In genomic region chr2:105911425-105911824, GRCh38 we compare ENCODE assay signal across 22 cellular contexts.
DNase-seq lines count a peak whose midpoint lies in the region; ATAC-seq, FAIRE-seq and TF ChIP-seq lines count a peak whose summit lies in the region.
"Had no signal": no experiment of that assay in that cellular context is flagged by ENCODE, and none has a peak within 500 bp of the region (broad histone marks: within the 10 kb centered on the region; RNA-seq: fewer than 3 reads in every experiment).

No MANE protein-coding gene starts in this region.

- H3K27ac Mint-ChIP-seq in activated T-helper 1 cell treated with anti-CD3 and anti-CD28 coated beads, Interleukin-12 subunit alpha, Interleukin-12 subunit beta, Interleukin-2, Interleukin-4 antibody, amounts not matched to agents 30 ng/mL and 10 ng/mL and 1 ng/mL, durations not matched to agents 14 hours and 24 hours and 36 hours: peak overlapping the region; percentile 6
- no peak overlapping the region for H3K27ac Mint-ChIP-seq in osteocyte (ENCODE audit: unreplicated experiment)
- H3K27ac Mint-ChIP-seq: CD4-positive, CD25-positive, alpha-beta regulatory T cell had no signal

- WGBS in HepG2 (ENCODE audit: low lambda C conversion rate): 55% methylated on average over 3 of the region's 3 CpGs
- 54% methylated on average over 3 of the region's 3 CpGs for WGBS in right lobe of liver (ENCODE audit: insufficient coverage, low coverage, low lambda C conversion rate, missing lambda C conversion rate)
- 92% methylated on average over 3 of the region's 3 CpGs for WGBS in hepatocyte (ENCODE audit: low lambda C conversion rate, missing lambda C conversion rate)

- H3K4me1 ChIP-seq in HepG2 (ENCODE audit: insufficient read depth, low read length) (peaks cover 49% of the 10 kb centered on the region), right lobe of liver (peaks cover 0 to 3% (median 0%) of the 10 kb centered on the region in 4 donors), hepatocyte (ENCODE audit: insufficient read depth) (peaks cover 10% of the 10 kb centered on the region), gastrocnemius medialis (peaks cover 38 to 43% of the 10 kb centered on the region in 2 donors)
- H3K4me1 ChIP-seq: BE2C had no signal

- no TSS peak for BruUV-seq in HepG2 (replicated peaks; lab: Mats Ljungman, UMichigan)

- intact Hi-C loops in HepG2 (cut with micrococcal nuclease; ENCODE audit: unreplicated experiment) (loop anchor here (1.0 kb wide), 1 partner anchor 8 kb away; no protein-coding TSS in a partner anchor), right lobe of liver (cut with DNase I) (no loop called here), gastrocnemius medialis (cut with DNase I; ENCODE audit: low total_unique reads) (loop anchor here (5.0 kb wide), 1 partner anchor 124 kb away; no protein-coding TSS in a partner anchor)
- intact Hi-C loops in activated T-helper 1 cell treated with anti-CD3 and anti-CD28 coated beads, Interleukin-12 subunit alpha, Interleukin-12 subunit beta, Interleukin-2, Interleukin-4 antibody, amounts not matched to agents 30 ng/mL and 10 ng/mL and 1 ng/mL, durations not matched to agents 14 hours and 24 hours and 36 hours (cut with micrococcal nuclease): loop anchor here (5.0 kb wide), 1 partner anchor 34 kb away; no protein-coding TSS in a partner anchor

- POLR2A ChIA-PET in HepG2 (lab: Yijun Ruan, JAX): interaction anchor here (1.4 kb wide), 1 partner anchor 8 kb away, joined by 10 read pairs; no protein-coding TSS in a partner anchor

- TF ChIP-seq POLR2A in HepG2 (IDR thresholded peaks at IDR 0.05; ENCODE audit: insufficient read depth in 1 of 2, low read depth in 2 of 2, low read length in 2 of 2) (no peak), right lobe of liver (IDR thresholded peaks at IDR 0.05) (no peak), gastrocnemius medialis (IDR thresholded peaks at IDR 0.05) (no peak)

- peaks cover 11% of the 10 kb centered on the region for H3K36me3 Mint-ChIP-seq in activated T-helper 1 cell treated with anti-CD3 and anti-CD28 coated beads, Interleukin-12 subunit alpha, Interleukin-12 subunit beta, Interleukin-2, Interleukin-4 antibody, amounts not matched to agents 30 ng/mL and 10 ng/mL and 1 ng/mL, durations not matched to agents 14 hours and 24 hours and 36 hours (ENCODE audit: low read depth)
- H3K36me3 Mint-ChIP-seq in osteocyte (ENCODE audit: unreplicated experiment): peaks cover 4% of the 10 kb centered on the region

- no peak for TF ChIP-seq RAD21 in HepG2 (CRISPR knock-in tag; IDR thresholded peaks at IDR 0.05)

- H3K4me3 ChIP-seq in HepG2 (replicated peaks in 1 of 3; ENCODE audit: insufficient read depth in 1 of 3, low read depth in 2 of 3, low read length in 3 of 3): peak overlapping the region in 2 of 3 experiments; percentile 6 to 19; a peak in 1 of 6 replicates
- no peak overlapping the region for H3K4me3 ChIP-seq in right lobe of liver
- H3K4me3 ChIP-seq in hepatocyte: no peak overlapping the region
- no peak overlapping the region for H3K4me3 ChIP-seq in gastrocnemius medialis
- H3K4me3 ChIP-seq: GM23248 had no signal

- H3K9ac ChIP-seq in HepG2 (ENCODE audit: insufficient read depth, low read depth, low read length): no peak overlapping the region
- H3K9ac ChIP-seq: GM23248 had no signal

- peaks cover 26% of the 10 kb centered on the region for H3K9me3 Mint-ChIP-seq in activated T-helper 1 cell treated with anti-CD3 and anti-CD28 coated beads, Interleukin-12 subunit alpha, Interleukin-12 subunit beta, Interleukin-2, Interleukin-4 antibody, amounts not matched to agents 30 ng/mL and 10 ng/mL and 1 ng/mL, durations not matched to agents 14 hours and 24 hours and 36 hours
- peaks cover 15% of the 10 kb centered on the region for H3K9me3 Mint-ChIP-seq in osteocyte (ENCODE audit: unreplicated experiment)

- no peak overlapping the region for H3K4me3 Mint-ChIP-seq in activated T-helper 1 cell treated with anti-CD3 and anti-CD28 coated beads, Interleukin-12 subunit alpha, Interleukin-12 subunit beta, Interleukin-2, Interleukin-4 antibody, amounts not matched to agents 30 ng/mL and 10 ng/mL and 1 ng/mL, durations not matched to agents 14 hours and 24 hours and 36 hours
- H3K4me3 Mint-ChIP-seq in osteocyte (ENCODE audit: unreplicated experiment): no peak overlapping the region
- H3K4me3 Mint-ChIP-seq: CD4-positive, CD25-positive, alpha-beta regulatory T cell; CD8-positive, alpha-beta memory T cell had no signal

- peaks cover 20% of the 10 kb centered on the region for H3K4me1 Mint-ChIP-seq in activated T-helper 1 cell treated with anti-CD3 and anti-CD28 coated beads, Interleukin-12 subunit alpha, Interleukin-12 subunit beta, Interleukin-2, Interleukin-4 antibody, amounts not matched to agents 30 ng/mL and 10 ng/mL and 1 ng/mL, durations not matched to agents 14 hours and 24 hours and 36 hours (ENCODE audit: low read depth)
- H3K4me1 Mint-ChIP-seq in osteocyte (ENCODE audit: unreplicated experiment): peaks cover 1% of the 10 kb centered on the region

- in situ Hi-C loops in HepG2 (cut with HindIII; ENCODE audit: extremely low pct_ligation_motif_present, low pct_unique_long_range_greater_than_20kb): no loop called here
- in situ Hi-C loops in gastrocnemius medialis (cut with MboI; ENCODE audit: low sequenced_read_pairs in 4 of 4): no loop called here

- peak overlapping the region; percentile 67; the same call in 1 of the 2 replicates for H3K4me2 ChIP-seq in HepG2 (ENCODE audit: low read depth, low read length)
- H3K4me2 ChIP-seq in hepatocyte: no peak overlapping the region

- no peak for DNase-seq in HepG2 (ENCODE audit: low spot score)
- DNase-seq in right lobe of liver: no peak
- DNase-seq in activated T-helper 1 cell treated with anti-CD3 and anti-CD28 coated beads, Interleukin-12 subunit alpha, Interleukin-12 subunit beta, Interleukin-2, Interleukin-4 antibody, amounts not matched to agents 30 ng/mL and 10 ng/mL and 1 ng/mL, durations not matched to agents 14 hours and 24 hours and 36 hours (ENCODE audit: low spot score): no peak
- no peak for DNase-seq in hepatocyte (ENCODE audit: low spot score)
- no peak for DNase-seq in gastrocnemius medialis
- no peak for DNase-seq in GM10266 (ENCODE audit: extremely low spot score)
- no peak for DNase-seq in osteocyte (ENCODE audit: extremely low spot score, unreplicated experiment)
- DNase-seq: ACHN; BE2C; C1 segment of cervical spinal cord; CD4-positive, CD25-positive, alpha-beta regulatory T cell; CD8-positive, alpha-beta memory T cell; COR-L47; DMS 273 treated with DMSO at 0.1 percent for 48 hours; DND-41; GM23248 had no signal

- no peak for TF ChIP-seq CTCF in HepG2 (CRISPR knock-in tag; IDR thresholded peaks at IDR 0.05)
- no peak for TF ChIP-seq CTCF in right lobe of liver (IDR thresholded peaks at IDR 0.05)
- no peak for TF ChIP-seq CTCF in hepatocyte (IDR thresholded peaks at IDR 0.05; ENCODE audit: poor library complexity)
- no peak for TF ChIP-seq CTCF in gastrocnemius medialis (IDR thresholded peaks at IDR 0.05 in 4 of 5, conservative IDR thresholded peaks at IDR 0.05 in 1 of 5)
- TF ChIP-seq CTCF in GM10266 (IDR thresholded peaks at IDR 0.05; ENCODE audit: control insufficient read depth, insufficient read depth, low read depth, missing control alignments): no peak
- no peak for TF ChIP-seq CTCF in osteocyte (IDR thresholded peaks at IDR 0.05)

- CTCF ChIA-PET in HepG2 (lab: Yijun Ruan, JAX; ENCODE audit: low intra/inter-chr PET ratio, low total read pairs): no interaction called here

- H3K9me3 ChIP-seq in HepG2 (ENCODE audit: low read length) (no peaks in the 10 kb centered on the region), right lobe of liver (no peaks in the 10 kb centered on the region), hepatocyte (ENCODE audit: low read depth) (no peaks in the 10 kb centered on the region), gastrocnemius medialis (peaks cover 0 to 15% (median 0%) of the 10 kb centered on the region in 3 donors)
- H3K9me3 ChIP-seq: BE2C had no signal

- no peaks in the 10 kb centered on the region for H3K27me3 ChIP-seq in HepG2 (ENCODE audit: control insufficient read depth in 1 of 2, insufficient read depth in 2 of 2, low read length in 2 of 2)
- H3K27me3 ChIP-seq in right lobe of liver: no peaks in the 10 kb centered on the region
- H3K27me3 ChIP-seq in hepatocyte: no peaks in the 10 kb centered on the region
- no peaks in the 10 kb centered on the region for H3K27me3 ChIP-seq in gastrocnemius medialis
- H3K27me3 ChIP-seq: BE2C had no signal

- H3K9me2 ChIP-seq in hepatocyte (replicated peaks; ENCODE audit: insufficient read depth): no peaks in the 10 kb centered on the region

- no peak for FAIRE-seq in HepG2 (lab: Jason Lieb, UNC)
- FAIRE-seq: A204.1, GM12891, GM19239, H54 had no signal

- H3K79me2 ChIP-seq in HepG2 (ENCODE audit: insufficient read depth, low read length) (no peaks in the 10 kb centered on the region), hepatocyte (no peaks in the 10 kb centered on the region)

- H3K27me3 Mint-ChIP-seq in activated T-helper 1 cell treated with anti-CD3 and anti-CD28 coated beads, Interleukin-12 subunit alpha, Interleukin-12 subunit beta, Interleukin-2, Interleukin-4 antibody, amounts not matched to agents 30 ng/mL and 10 ng/mL and 1 ng/mL, durations not matched to agents 14 hours and 24 hours and 36 hours (ENCODE audit: insufficient read depth): no peaks in the 10 kb centered on the region
- peaks cover 5% of the 10 kb centered on the region for H3K27me3 Mint-ChIP-seq in osteocyte (ENCODE audit: unreplicated experiment)
- H3K27me3 Mint-ChIP-seq: CD4-positive, CD25-positive, alpha-beta regulatory T cell; CD8-positive, alpha-beta memory T cell had no signal

- H4K20me1 ChIP-seq in HepG2 (ENCODE audit: insufficient read depth, low read length): no peaks in the 10 kb centered on the region
- no peaks in the 10 kb centered on the region for H4K20me1 ChIP-seq in hepatocyte (ENCODE audit: insufficient read depth, poor library complexity, severe bottlenecking)

- H3K27ac ChIP-seq in HepG2 (ENCODE audit: extremely low read length, insufficient read depth, low read length) (no peak overlapping the region), right lobe of liver (no peak overlapping the region), hepatocyte (peak overlapping the region; percentile 60), gastrocnemius medialis (peak overlapping the region; percentile 78 to 91 (median 88))
- H3K27ac ChIP-seq: GM23248, HL-60 had no signal

- no peaks in the 10 kb centered on the region for H3K36me3 ChIP-seq in HepG2 (replicated peaks in 1 of 2; ENCODE audit: control insufficient read depth in 1 of 2, insufficient read depth in 2 of 2, low read length in 2 of 2)
- H3K36me3 ChIP-seq in right lobe of liver: no peaks in the 10 kb centered on the region
- no peaks in the 10 kb centered on the region for H3K36me3 ChIP-seq in hepatocyte (replicated peaks; ENCODE audit: insufficient read depth, low read depth)
- no peaks in the 10 kb centered on the region for H3K36me3 ChIP-seq in gastrocnemius medialis
- H3K36me3 ChIP-seq: BE2C had no signal

- H2AFZ ChIP-seq in HepG2 (ENCODE audit: low read length) (no peak overlapping the region), hepatocyte (no peak overlapping the region)
- H2AFZ ChIP-seq: GM23248 had no signal

- ATAC-seq in HepG2: no peak
- no peak for ATAC-seq in right lobe of liver
- no peak for ATAC-seq in gastrocnemius medialis
- no peak for ATAC-seq in HG02981 (IDR thresholded peaks at IDR 0.05; ENCODE audit: unreplicated experiment)

- no peak for TF ChIP-seq EP300 in HepG2 (IDR thresholded peaks at IDR 0.05; ENCODE audit: low read depth in 2 of 2, low read length in 2 of 2)
- no peak for TF ChIP-seq EP300 in HepG2 (CRISPR knock-in tag; IDR thresholded peaks at IDR 0.05; ENCODE audit: borderline replicate concordance)

Comparison
In these comparisons a context has a peak if more than half of its experiments do, and no peak if none do; other contexts are left out.
1. H3K4me3 ChIP-seq: peak in HepG2 (2 of 3); none in right lobe of liver (0 of 3), hepatocyte (single experiment) and gastrocnemius medialis (0 of 4).
2. intact Hi-C loops: an anchor here in HepG2 (1.0 kb wide), activated T-helper 1 cell treated with anti-CD3 and anti-CD28 coated beads, Interleukin-12 subunit alpha, Interleukin-12 subunit beta, Interleukin-2, Interleukin-4 antibody, amounts not matched to agents 30 ng/mL and 10 ng/mL and 1 ng/mL, durations not matched to agents 14 hours and 24 hours and 36 hours (5.0 kb wide) and gastrocnemius medialis (5.0 kb wide); none called in right lobe of liver.
3. H3K27ac ChIP-seq: peak in hepatocyte (single experiment) and gastrocnemius medialis (4 of 4); none in HepG2 (single experiment) and right lobe of liver (0 of 3).